Comparison of ENCODE assay signal across 11 cellular contexts in genomic region chr2:202429164-202429980, GRCh38. TPM values are rescaled to one million over a fixed set of nuclear protein-coding genes. Genes with fewer than 3 reads are reported as not detected.
A peak's percentile ranks its signal among the peaks of the same experiment; 100 is the strongest.
DNase-seq lines count a peak whose midpoint lies in the region; ATAC-seq and TF ChIP-seq lines count a peak whose summit lies in the region.
"Had no signal": no experiment of that assay in that cellular context is flagged by ENCODE, and none has a peak within 500 bp of the region (broad histone marks: within the 10 kb centered on the region; RNA-seq: fewer than 3 reads in every experiment).

No MANE protein-coding gene starts in this region.

- H3K36me3 Mint-ChIP-seq in endothelial cell (ENCODE audit: low read depth, unreplicated experiment): peaks cover 18% of the 10 kb centered on the region
- peaks cover 27% of the 10 kb centered on the region for H3K36me3 Mint-ChIP-seq in T-cell

- H3K27ac ChIP-seq in lower lobe of right lung (peak overlapping the region; percentile 65), thoracic aorta (peak overlapping the region; percentile 88 to 94)

- ATAC-seq in lower lobe of right lung (peak; percentile 53 to 71), thoracic aorta (ENCODE audit: insufficient number of reproducible peaks, low FRiP score, low read depth) (peak; percentile 91), T-cell (replicated peaks in 1 of 4) (no peak)
- ATAC-seq: PC-3 had no signal

- H3K27me3 ChIP-seq in lower lobe of right lung (ENCODE audit: low read depth): no peaks in the 10 kb centered on the region
- H3K27me3 ChIP-seq in thoracic aorta (replicated peaks; ENCODE audit: insufficient read depth): no peaks in the 10 kb centered on the region

- peaks cover 46% of the 10 kb centered on the region for H3K4me1 ChIP-seq in lower lobe of right lung
- H3K4me1 ChIP-seq in thoracic aorta (ENCODE audit: control insufficient read depth in 1 of 2, low read depth in 2 of 2): peaks cover 46 to 65% of the 10 kb centered on the region in 2 donors

- H3K4me3 Mint-ChIP-seq in endothelial cell (ENCODE audit: unreplicated experiment) (peak overlapping the region; percentile 24), T-cell (no peak overlapping the region)

- CTCF ChIA-PET in T-cell (lab: Charles Lee): no interaction called here

- H3K36me3 ChIP-seq in lower lobe of right lung (no peaks in the 10 kb centered on the region), thoracic aorta (no peaks in the 10 kb centered on the region)

- H3K27me3 Mint-ChIP-seq in endothelial cell (ENCODE audit: unreplicated experiment) (peaks cover 3% of the 10 kb centered on the region), T-cell (no peaks in the 10 kb centered on the region)

- H3K4me1 Mint-ChIP-seq in endothelial cell (ENCODE audit: unreplicated experiment) (peaks cover 45% of the 10 kb centered on the region), T-cell (peaks cover 13 to 23% (median 18%) of the 10 kb centered on the region in 3 donors)

- H3K4me3 ChIP-seq in lower lobe of right lung: no peak overlapping the region
- peak overlapping the region; percentile 44 for H3K4me3 ChIP-seq in thoracic aorta

- DNase-seq in NCI-H460 (ENCODE audit: extremely low read depth, low read depth) (peak; percentile 11), endothelial cell (ENCODE audit: low spot score) (no peak), lower lobe of right lung (no peak), thoracic aorta (ENCODE audit: low spot score) (no peak), T1000 (lab: John Stamatoyannopoulos, UW) (no peak), islet precursor cell (no peak), NCI-H1694 treated with DMSO at 0.1 percent for 48 hours (lab: John Stamatoyannopoulos, UW) (no peak), T-cell (no peak)
- DNase-seq: NCI-H2107; PC-3; stimulated activated CD8-positive, alpha-beta memory T cell treated with anti-CD3 and anti-CD28 coated beads, Interleukin-4, amount 100 ng/mL, for 48 hours had no signal

- H3K9me3 Mint-ChIP-seq in endothelial cell (ENCODE audit: unreplicated experiment) (no peaks in the 10 kb centered on the region), T-cell (peaks cover 5 to 10% (median 5%) of the 10 kb centered on the region in 3 donors)

- intact Hi-C loops in lower lobe of right lung (cut with DNase I): no loop called here

- H3K27ac Mint-ChIP-seq in endothelial cell (ENCODE audit: unreplicated experiment) (peak overlapping the region; percentile 68), T-cell (no peak overlapping the region)

- POLR2A ChIA-PET in T-cell (lab: Charles Lee): no interaction called here

- H3K9me3 ChIP-seq in lower lobe of right lung (no peaks in the 10 kb centered on the region), thoracic aorta (no peaks in the 10 kb centered on the region)

- TF ChIP-seq CTCF in endothelial cell (IDR thresholded peaks at IDR 0.05; ENCODE audit: unreplicated experiment): no peak
- TF ChIP-seq CTCF in lower lobe of right lung (IDR thresholded peaks at IDR 0.05): no peak
- TF ChIP-seq CTCF in thoracic aorta (IDR thresholded peaks at IDR 0.05): no peak

RNA-seq across cellular contexts. Expression of gene BMPR2, which starts 53.2 kb away (rescaled TPM):
- total RNA-seq in NCI-H460 (2014; rRNA removed; shearing (Covaris generic)): 11.9 and 12.1 TPM in 2 replicates
- polyA plus RNA-seq in NCI-H460 (2014; cell fraction: nucleus; rRNA removed): 1.7 and 2.6 TPM in 2 replicates
- 88.9 TPM for total RNA-seq in endothelial cell (ENCODE audit: unreplicated experiment)
- 137 TPM for total RNA-seq in lower lobe of right lung
- 100 to 1,000 TPM in 1 of 2 donors, 10 to 100 TPM in 1; 65.9 to 111 TPM for total RNA-seq in thoracic aorta
- 10 to 100 TPM; 15.1 to 20.9 (median 17.1) TPM for total RNA-seq in T-cell

Comparison
In these comparisons a context has a peak if more than half of its experiments do, and no peak if none do; other contexts are left out.
1. ATAC-seq: peak in lower lobe of right lung (2 of 2) and thoracic aorta (single experiment); none in T-cell (0 of 4).